In the genomic region with DNA sequence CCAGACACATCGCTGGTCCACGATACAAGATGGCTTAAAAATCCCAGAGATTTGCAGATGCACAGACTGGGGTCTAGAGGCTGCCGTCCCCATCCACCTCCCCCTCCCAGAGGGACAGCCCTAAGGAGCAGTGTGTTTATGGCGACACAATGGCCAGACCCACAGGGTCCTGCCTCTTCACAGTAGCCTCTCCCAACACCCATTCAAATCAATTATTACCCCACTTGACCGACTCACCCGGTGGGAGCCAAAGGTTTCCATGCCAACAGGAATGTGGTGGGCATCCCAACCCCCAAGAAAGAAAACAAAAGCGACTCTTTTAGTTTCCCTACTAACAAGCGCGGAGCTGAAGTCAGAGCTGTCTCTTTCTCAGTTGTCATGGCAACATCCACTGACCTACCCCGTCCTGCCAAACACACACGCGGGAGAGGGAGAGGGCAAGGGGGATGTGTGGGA, we compare ENCODE assay signal across 1 cellular context.
TF ChIP-seq lines count a peak whose summit lies in the region.

No MANE protein-coding gene starts in this region.

TF ChIP-seq in neural cell, 6 proteins besides CTCF, POLR2A, EP300 and RAD21 (continued from another document):
- TF ChIP-seq, protein P1, sequence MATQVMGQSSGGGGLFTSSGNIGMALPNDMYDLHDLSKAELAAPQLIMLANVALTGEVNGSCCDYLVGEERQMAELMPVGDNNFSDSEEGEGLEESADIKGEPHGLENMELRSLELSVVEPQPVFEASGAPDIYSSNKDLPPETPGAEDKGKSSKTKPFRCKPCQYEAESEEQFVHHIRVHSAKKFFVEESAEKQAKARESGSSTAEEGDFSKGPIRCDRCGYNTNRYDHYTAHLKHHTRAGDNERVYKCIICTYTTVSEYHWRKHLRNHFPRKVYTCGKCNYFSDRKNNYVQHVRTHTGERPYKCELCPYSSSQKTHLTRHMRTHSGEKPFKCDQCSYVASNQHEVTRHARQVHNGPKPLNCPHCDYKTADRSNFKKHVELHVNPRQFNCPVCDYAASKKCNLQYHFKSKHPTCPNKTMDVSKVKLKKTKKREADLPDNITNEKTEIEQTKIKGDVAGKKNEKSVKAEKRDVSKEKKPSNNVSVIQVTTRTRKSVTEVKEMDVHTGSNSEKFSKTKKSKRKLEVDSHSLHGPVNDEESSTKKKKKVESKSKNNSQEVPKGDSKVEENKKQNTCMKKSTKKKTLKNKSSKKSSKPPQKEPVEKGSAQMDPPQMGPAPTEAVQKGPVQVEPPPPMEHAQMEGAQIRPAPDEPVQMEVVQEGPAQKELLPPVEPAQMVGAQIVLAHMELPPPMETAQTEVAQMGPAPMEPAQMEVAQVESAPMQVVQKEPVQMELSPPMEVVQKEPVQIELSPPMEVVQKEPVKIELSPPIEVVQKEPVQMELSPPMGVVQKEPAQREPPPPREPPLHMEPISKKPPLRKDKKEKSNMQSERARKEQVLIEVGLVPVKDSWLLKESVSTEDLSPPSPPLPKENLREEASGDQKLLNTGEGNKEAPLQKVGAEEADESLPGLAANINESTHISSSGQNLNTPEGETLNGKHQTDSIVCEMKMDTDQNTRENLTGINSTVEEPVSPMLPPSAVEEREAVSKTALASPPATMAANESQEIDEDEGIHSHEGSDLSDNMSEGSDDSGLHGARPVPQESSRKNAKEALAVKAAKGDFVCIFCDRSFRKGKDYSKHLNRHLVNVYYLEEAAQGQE (IDR thresholded peaks at IDR 0.05; ENCODE audit: borderline replicate concordance) = no peak
